ENCODE assay signal across 17 cellular contexts in the genomic region with DNA sequence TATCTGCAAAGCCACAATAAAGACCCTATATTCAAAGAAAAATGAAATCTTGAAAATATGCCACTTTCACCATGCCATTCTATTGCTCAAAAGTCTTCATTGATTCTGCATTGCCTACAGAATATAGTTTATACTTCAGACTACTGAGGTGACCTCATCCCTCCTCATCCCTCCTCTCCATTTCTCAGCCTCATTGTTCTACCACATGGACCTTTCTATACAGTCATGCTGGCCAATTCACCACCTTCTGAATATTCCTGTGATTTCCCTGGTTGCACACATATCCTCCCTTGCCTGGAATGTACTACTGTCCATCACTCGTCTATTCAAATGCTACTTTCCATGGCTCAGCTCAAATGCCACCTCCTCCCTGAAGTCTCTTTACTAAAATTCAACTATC.
"Had no signal": no experiment of that assay in that cellular context is flagged by ENCODE, and none has a peak within 500 bp of the region (broad histone marks: within the 10 kb centered on the region; RNA-seq: fewer than 3 reads in every experiment).

No MANE protein-coding gene starts in this region.

- DNase-seq: activated CD4-positive, alpha-beta T cell treated with anti-CD3 and anti-CD28 coated beads, Interleukin-2, amount 50 U/mL, for 4 hours; activated CD8-positive, alpha-beta memory T cell treated with anti-CD3 and anti-CD28 coated beads, Interleukin-2, amount 10 ng/mL, durations not matched to agents 7 days and 5 days; activated effector memory CD4-positive, alpha-beta T cell treated with anti-CD3 and anti-CD28 coated beads, Interleukin-2, amount 50 U/mL, for 16 hours; activated T-cell treated with anti-CD3 and anti-CD28 coated beads, Interleukin-2, amount 50 U/mL, for 1 hour; body of pancreas; central memory CD4-positive, alpha-beta T cell; cortex of kidney; effector CD8-positive, alpha-beta T cell; psoas muscle; stimulated activated CD4-positive, alpha-beta T cell treated with anti-CD3 and anti-CD28 coated beads, Interleukin-12 subunit alpha, Interleukin-12 subunit beta, amount 100 ng/mL, for 4 hours; T-cell; T-helper 9 cell; uterus had no signal

- H3K27me3 ChIP-seq: uterus had no signal

- H3K27ac ChIP-seq: body of pancreas, psoas muscle, uterus had no signal

- H3K36me3 Mint-ChIP-seq: activated CD8-positive, alpha-beta memory T cell treated with anti-CD3 and anti-CD28 coated beads, Interleukin-2, amount 10 ng/mL, durations not matched to agents 7 days and 5 days; stimulated activated memory B cell treated with anti-CD40 and anti-IgM and Interleukin-4, amounts not matched to agents 10 μg/mL and 1 μg/mL and 100 μg/mL, for 72 hours; T-cell had no signal

- ATAC-seq: activated CD4-positive, CD25-positive, alpha-beta regulatory T cell treated with anti-CD3 and anti-CD28 coated beads, Interleukin-2, amount 50 U/mL, for 24 hours; activated CD8-positive, alpha-beta memory T cell treated with anti-CD3 and anti-CD28 coated beads, Interleukin-2, amount 10 ng/mL, durations not matched to agents 7 days and 5 days; activated naive CD4-positive, alpha-beta T cell treated with anti-CD3 and anti-CD28 coated beads, Interleukin-2, amount 50 U/mL, for 72 hours; body of pancreas; natural killer cell treated with Interleukin-12 subunit alpha and Interleukin-12 subunit beta and Interleukin-15 and Interleukin-18, amount 100 ng/mL, for 72 hours; psoas muscle; stimulated activated memory B cell treated with anti-CD40 and anti-IgM and Interleukin-4, amounts not matched to agents 10 μg/mL and 1 μg/mL and 100 μg/mL, for 72 hours; T-cell had no signal

- H3K4me3 ChIP-seq: body of pancreas, psoas muscle, uterus had no signal

- H3K9me3 Mint-ChIP-seq: activated naive CD4-positive, alpha-beta T cell treated with anti-CD3 and anti-CD28 coated beads, Interleukin-2, amount 50 U/mL, for 72 hours; stimulated activated memory B cell treated with anti-CD40 and anti-IgM and Interleukin-4, amounts not matched to agents 10 μg/mL and 1 μg/mL and 100 μg/mL, for 72 hours; T-cell had no signal

- H3K4me1 ChIP-seq: psoas muscle had no signal

- H3K4me3 Mint-ChIP-seq: activated CD8-positive, alpha-beta memory T cell treated with anti-CD3 and anti-CD28 coated beads, Interleukin-2, amount 10 ng/mL, durations not matched to agents 7 days and 5 days; natural killer cell treated with Interleukin-12 subunit alpha and Interleukin-12 subunit beta and Interleukin-15 and Interleukin-18, amount 100 ng/mL, for 72 hours; stimulated activated memory B cell treated with anti-CD40 and anti-IgM and Interleukin-4, amounts not matched to agents 10 μg/mL and 1 μg/mL and 100 μg/mL, for 72 hours; T-cell had no signal

- H3K36me3 ChIP-seq: uterus had no signal

- H3K9me3 ChIP-seq: body of pancreas, psoas muscle, uterus had no signal

- H3K27ac Mint-ChIP-seq: activated CD8-positive, alpha-beta memory T cell treated with anti-CD3 and anti-CD28 coated beads, Interleukin-2, amount 10 ng/mL, durations not matched to agents 7 days and 5 days; activated naive CD4-positive, alpha-beta T cell treated with anti-CD3 and anti-CD28 coated beads, Interleukin-2, amount 50 U/mL, for 72 hours; natural killer cell treated with Interleukin-12 subunit alpha and Interleukin-12 subunit beta and Interleukin-15 and Interleukin-18, amount 100 ng/mL, for 72 hours; stimulated activated memory B cell treated with anti-CD40 and anti-IgM and Interleukin-4, amounts not matched to agents 10 μg/mL and 1 μg/mL and 100 μg/mL, for 72 hours; T-cell had no signal
